20 cellular contexts compared by ENCODE assay signal in genomic region chr19:10811391-10812111, GRCh38. TPM values are rescaled to one million over a fixed set of nuclear protein-coding genes. Genes with fewer than 3 reads are reported as not detected.
DNase-seq lines count a peak whose midpoint lies in the region; ATAC-seq and TF ChIP-seq lines count a peak whose summit lies in the region.
"Had no signal": no experiment of that assay in that cellular context is flagged by ENCODE, and none has a peak within 500 bp of the region (broad histone marks: within the 10 kb centered on the region; RNA-seq: fewer than 3 reads in every experiment).

No MANE protein-coding gene starts in this region.

- H3K9me3 ChIP-seq in GM23248 (ENCODE audit: low read depth) (no peaks in the 10 kb centered on the region), neutrophil (no peaks in the 10 kb centered on the region)
- H3K9me3 ChIP-seq: BE2C, pancreas had no signal

- H3K4me3 Mint-ChIP-seq in central memory CD8-positive, alpha-beta T cell, result no peak overlapping the region

- 0 out of 2 replicates have a peak, but pooled peaks cover 3% of the 10 kb centered on the region for H4K20me1 ChIP-seq in GM23248 (ENCODE audit: insufficient read depth)

- ATAC-seq in central memory CD8-positive, alpha-beta T cell (replicated peaks; ENCODE audit: extremely low read depth, poor library complexity, severe bottlenecking), result no peak
- ATAC-seq: pancreas, PC-3, SK-N-SH treated with all-trans-retinoic acid at 6 μM for 48 hours had no signal

- H3K27me3 ChIP-seq in GM23248 (replicated peaks; ENCODE audit: insufficient read depth), result no peaks in the 10 kb centered on the region
- no peaks in the 10 kb centered on the region for H3K27me3 ChIP-seq in neutrophil
- H3K27me3 ChIP-seq: BE2C, pancreas had no signal

- no peak overlapping the region for H3K9ac ChIP-seq in GM23248

- H3K4me1 Mint-ChIP-seq in central memory CD8-positive, alpha-beta T cell, result peaks cover 49% of the 10 kb centered on the region

- no peak overlapping the region for H3K4me3 ChIP-seq in GM23248
- H3K4me3 ChIP-seq in neutrophil (ENCODE audit: low read depth in 1 of 2, low read length in 1 of 2), result no peak overlapping the region
- H3K4me3 ChIP-seq: pancreas had no signal

- in situ Hi-C loops in GM23248 (cut with MboI), result no loop called here

- peak overlapping the region; percentile 99 for H3K27ac ChIP-seq in GM23248
- H3K27ac ChIP-seq in neutrophil, result peak overlapping the region; percentile 98
- H3K27ac ChIP-seq: pancreas had no signal

- H3K9me2 ChIP-seq in GM23248 (ENCODE audit: insufficient read depth), result no peaks in the 10 kb centered on the region

- peaks cover 33% of the 10 kb centered on the region; the same call in 1 of the 2 replicates for H3K36me3 ChIP-seq in GM23248 (ENCODE audit: low read depth)
- H3K36me3 ChIP-seq in neutrophil, result peaks cover 21% of the 10 kb centered on the region

- no peaks in the 10 kb centered on the region for H3K27me3 Mint-ChIP-seq in central memory CD8-positive, alpha-beta T cell

- H3K4me1 ChIP-seq in GM23248 (ENCODE audit: insufficient read depth) (peaks cover 32% of the 10 kb centered on the region), neutrophil (ENCODE audit: control insufficient read depth in 1 of 2, insufficient read depth in 1 of 2, low read depth in 1 of 2, low read length in 1 of 2) (peaks cover 87 to 90% of the 10 kb centered on the region in 2 experiments)
- H3K4me1 ChIP-seq: pancreas had no signal

- H3K36me3 Mint-ChIP-seq in central memory CD8-positive, alpha-beta T cell (ENCODE audit: insufficient read depth), result peaks cover 26% of the 10 kb centered on the region

- no peak for DNase-seq in GM23248
- peak in 65 of 76 experiments; percentile 11 to 76 (median 53) for DNase-seq in HUDEP-2 (lab: John Stamatoyannopoulos, UW; ENCODE audit: unreplicated experiment in 76 of 76)
- no peak for DNase-seq in central memory CD8-positive, alpha-beta T cell (ENCODE audit: low spot score in 2 of 2)
- DNase-seq in iPS-NIHi7 (ENCODE audit: extremely low spot score), result no peak
- DNase-seq in islet precursor cell, result no peak
- no peak for DNase-seq in HPDE6-E6E7 (ENCODE audit: extremely low spot score)
- DNase-seq: activated CD4-positive, alpha-beta T cell treated with anti-CD3 and anti-CD28 coated beads, Interleukin-2, amount 50 U/mL, for 48 hours; activated effector memory CD4-positive, alpha-beta T cell treated with Interleukin-2 at 50 U/mL for 16 hours; anterior cingulate cortex; BE2C; foreskin melanocyte; GOT3; Karpas-422; NCI-H1105 treated with DMSO at 0.1 percent for 48 hours; NCI-H526; pancreas; PC-3; stimulated activated CD4-positive, alpha-beta T cell treated with anti-CD3 and anti-CD28 coated beads, Interleukin-4, amount 100 ng/mL, for 1 hour had no signal

- H3K4me2 ChIP-seq in GM23248 (ENCODE audit: unreplicated experiment), result no peak overlapping the region

- WGBS in GM23248 (ENCODE audit: low coverage in 1 of 2, low lambda C conversion rate in 2 of 2, missing lambda C conversion rate in 2 of 2), 2 experiments, result 82 to 92% methylated on average over 15 to 17 of the region's 17 CpGs

- H2AFZ ChIP-seq in GM23248, result no peak overlapping the region

- peaks cover 53% of the 10 kb centered on the region for H3F3A ChIP-seq in GM23248 (ENCODE audit: insufficient read depth)

- peaks cover 29% of the 10 kb centered on the region for H3K79me2 ChIP-seq in GM23248 (ENCODE audit: insufficient read depth)

- no peaks in the 10 kb centered on the region for H3K9me3 Mint-ChIP-seq in central memory CD8-positive, alpha-beta T cell

- TF ChIP-seq CTCF in neutrophil (IDR thresholded peaks at IDR 0.05), result no peak

- peak overlapping the region; percentile 91 for H3K27ac Mint-ChIP-seq in central memory CD8-positive, alpha-beta T cell (ENCODE audit: low read depth)

RNA-seq across cellular contexts. Expression of gene TMED1, which starts 24.5 kb away (rescaled TPM):
- total RNA-seq in GM23248 (2014; rRNA removed; shearing (Covaris generic)), result 58.7 and 66.4 TPM in 2 replicates
- polyA plus RNA-seq in GM23248 (2016; fragmentation: Nextera tagmentation; extraction: Ambion mirVana), result 66.7 and 68.2 TPM in 2 replicates

RNA-seq across cellular contexts. Expression of gene C19orf38, which starts 36.7 kb away (rescaled TPM):
- total RNA-seq in GM23248 (2014; rRNA removed; shearing (Covaris generic)), result 0.22 TPM in 1 of 2 replicates, not detected in the other
- polyA plus RNA-seq in GM23248 (2016; fragmentation: Nextera tagmentation; extraction: Ambion mirVana), result 0.20 and 0.42 TPM in 2 replicates

RNA-seq across cellular contexts. Expression of gene CARM1, which starts 59.8 kb away (rescaled TPM):
- 41.9 and 42.4 TPM in 2 replicates for total RNA-seq in GM23248 (2014; rRNA removed; shearing (Covaris generic))
- 5.3 TPM in 2 replicates for polyA plus RNA-seq in GM23248 (2016; fragmentation: Nextera tagmentation; extraction: Ambion mirVana)

Comparison
In these comparisons a context has a peak if more than half of its experiments do, and no peak if none do; other contexts are left out.
1. DNase-seq: peak in HUDEP-2 (65 of 76); none in GM23248 (single experiment), central memory CD8-positive, alpha-beta T cell (0 of 2), iPS-NIHi7 (single experiment), islet precursor cell (single experiment) and HPDE6-E6E7 (single experiment).